Comparison of ENCODE assay signal across 10 cellular contexts in the genomic region with DNA sequence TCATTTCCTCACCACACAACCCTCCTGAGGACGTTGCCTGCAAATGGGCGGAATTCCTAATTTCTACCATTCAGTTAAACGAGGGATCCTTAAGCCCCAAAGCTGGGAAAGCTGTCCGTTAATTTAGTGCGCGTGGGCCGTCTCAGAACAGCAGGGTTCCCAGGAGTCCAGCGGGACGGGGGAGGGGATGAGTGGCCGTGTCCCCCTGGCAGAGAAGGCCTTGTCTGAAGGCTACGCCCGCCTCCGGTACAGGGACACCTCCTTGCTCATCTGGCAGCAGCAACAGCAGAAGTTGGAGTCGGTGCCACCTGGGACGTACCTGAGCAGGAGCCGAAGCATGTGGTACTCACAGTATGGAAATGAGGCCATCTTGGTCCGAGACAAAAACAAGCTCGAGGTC. TPM values are rescaled to one million over a fixed set of nuclear protein-coding genes. Genes with fewer than 3 reads are reported as not detected.
DNase-seq lines count a peak whose midpoint lies in the region; ATAC-seq and TF ChIP-seq lines count a peak whose summit lies in the region.
"Had no signal": no experiment of that assay in that cellular context is flagged by ENCODE, and none has a peak within 500 bp of the region (broad histone marks: within the 10 kb centered on the region; RNA-seq: fewer than 3 reads in every experiment).

No MANE protein-coding gene starts in this region.

- no peak overlapping the region for H3K27ac ChIP-seq in lower lobe of right lung
- H3K27ac ChIP-seq in thyroid gland: no peak overlapping the region

- no peak for ATAC-seq in activated naive CD4-positive, alpha-beta T cell treated with anti-CD3 and anti-CD28 coated beads, Interleukin-2, amount 50 U/mL, for 72 hours
- ATAC-seq in lower lobe of right lung: no peak
- ATAC-seq in GM18868 (IDR thresholded peaks at IDR 0.05; ENCODE audit: unreplicated experiment): no peak

- no peak for DNase-seq in activated naive CD4-positive, alpha-beta T cell treated with anti-CD3 and anti-CD28 coated beads, Interleukin-2, amount 50 U/mL, for 72 hours (ENCODE audit: low spot score in 2 of 2)
- DNase-seq in activated naive CD8-positive, alpha-beta T cell treated with anti-CD3 and anti-CD28 coated beads for 36 hours: no peak
- DNase-seq in lower lobe of right lung (no peak), type B pancreatic cell (ENCODE audit: extremely low spot score, unreplicated experiment) (no peak), thyroid gland (no peak)
- DNase-seq in stimulated activated CD4-positive, alpha-beta T cell treated with anti-CD3 and anti-CD28 coated beads, Interleukin-12 subunit alpha, Interleukin-12 subunit beta, amount 100 ng/mL, for 4 hours: no peak
- DNase-seq: hippocampal formation, NCI-H774 had no signal

- H3K27me3 Mint-ChIP-seq in activated naive CD4-positive, alpha-beta T cell treated with anti-CD3 and anti-CD28 coated beads, Interleukin-2, amount 50 U/mL, for 24 hours: no peaks in the 10 kb centered on the region
- no peaks in the 10 kb centered on the region for H3K27me3 Mint-ChIP-seq in activated naive CD8-positive, alpha-beta T cell treated with anti-CD3 and anti-CD28 coated beads for 36 hours
- H3K27me3 Mint-ChIP-seq in type B pancreatic cell: no peaks in the 10 kb centered on the region

- intact Hi-C loops in lower lobe of right lung (cut with DNase I): no loop called here
- intact Hi-C loops in thyroid gland (cut with DNase I): loop anchor here (5.0 kb wide), 1 partner anchor 41 kb away; the partner anchor contains the start of gene BRD3

- TF ChIP-seq CTCF in lower lobe of right lung (IDR thresholded peaks at IDR 0.05) (no peak), type B pancreatic cell (conservative IDR thresholded peaks at IDR 0.05) (no peak), thyroid gland (IDR thresholded peaks at IDR 0.05) (no peak)

- H3K4me3 ChIP-seq in lower lobe of right lung: peak overlapping the region; percentile 75
- no peak overlapping the region for H3K4me3 ChIP-seq in thyroid gland (replicated peaks in 1 of 3)

- H3K27ac Mint-ChIP-seq in activated naive CD4-positive, alpha-beta T cell treated with anti-CD3 and anti-CD28 coated beads, Interleukin-2, amount 50 U/mL, for 24 hours: no peak overlapping the region
- H3K27ac Mint-ChIP-seq in activated naive CD4-positive, alpha-beta T cell treated with anti-CD3 and anti-CD28 coated beads, Interleukin-2, amount 50 U/mL, for 72 hours: no peak overlapping the region
- no peak overlapping the region for H3K27ac Mint-ChIP-seq in activated naive CD8-positive, alpha-beta T cell treated with anti-CD3 and anti-CD28 coated beads for 36 hours
- H3K27ac Mint-ChIP-seq in type B pancreatic cell: no peak overlapping the region

- H3K4me1 ChIP-seq in lower lobe of right lung: peaks cover 11% of the 10 kb centered on the region
- H3K4me1 ChIP-seq in thyroid gland: peaks cover 8 to 10% of the 10 kb centered on the region in 2 donors

- H3K27me3 ChIP-seq in lower lobe of right lung (ENCODE audit: low read depth) (no peaks in the 10 kb centered on the region), thyroid gland (no peaks in the 10 kb centered on the region)

- H3K36me3 Mint-ChIP-seq in activated naive CD4-positive, alpha-beta T cell treated with anti-CD3 and anti-CD28 coated beads, Interleukin-2, amount 50 U/mL, for 24 hours: no peaks in the 10 kb centered on the region
- no peaks in the 10 kb centered on the region for H3K36me3 Mint-ChIP-seq in activated naive CD4-positive, alpha-beta T cell treated with anti-CD3 and anti-CD28 coated beads, Interleukin-2, amount 50 U/mL, for 72 hours
- no peaks in the 10 kb centered on the region for H3K36me3 Mint-ChIP-seq in activated naive CD8-positive, alpha-beta T cell treated with anti-CD3 and anti-CD28 coated beads for 36 hours
- H3K36me3 Mint-ChIP-seq in type B pancreatic cell: no peaks in the 10 kb centered on the region

- TF ChIP-seq POLR2A in thyroid gland (IDR thresholded peaks at IDR 0.05): no peak

- peak overlapping the region; percentile 80 for H3K4me3 Mint-ChIP-seq in activated naive CD4-positive, alpha-beta T cell treated with anti-CD3 and anti-CD28 coated beads, Interleukin-2, amount 50 U/mL, for 24 hours
- peak overlapping the region; percentile 81 for H3K4me3 Mint-ChIP-seq in activated naive CD8-positive, alpha-beta T cell treated with anti-CD3 and anti-CD28 coated beads for 36 hours
- peak overlapping the region; percentile 82 for H3K4me3 Mint-ChIP-seq in type B pancreatic cell

- WGBS in thyroid gland, 2 donors: 85 to 88% methylated on average over 15 to 18 of the region's 18 CpGs

- H3K9me3 Mint-ChIP-seq in activated naive CD4-positive, alpha-beta T cell treated with anti-CD3 and anti-CD28 coated beads, Interleukin-2, amount 50 U/mL, for 24 hours: no peaks in the 10 kb centered on the region
- no peaks in the 10 kb centered on the region for H3K9me3 Mint-ChIP-seq in activated naive CD4-positive, alpha-beta T cell treated with anti-CD3 and anti-CD28 coated beads, Interleukin-2, amount 50 U/mL, for 72 hours
- H3K9me3 Mint-ChIP-seq in activated naive CD8-positive, alpha-beta T cell treated with anti-CD3 and anti-CD28 coated beads for 36 hours: no peaks in the 10 kb centered on the region
- no peaks in the 10 kb centered on the region for H3K9me3 Mint-ChIP-seq in type B pancreatic cell

- peaks cover 19% of the 10 kb centered on the region for H3K36me3 ChIP-seq in lower lobe of right lung
- H3K36me3 ChIP-seq in thyroid gland: peaks cover under 1 to 4% of the 10 kb centered on the region in 2 donors

- H3K4me1 Mint-ChIP-seq in activated naive CD4-positive, alpha-beta T cell treated with anti-CD3 and anti-CD28 coated beads, Interleukin-2, amount 50 U/mL, for 24 hours: peaks cover 16% of the 10 kb centered on the region
- peaks cover 4% of the 10 kb centered on the region for H3K4me1 Mint-ChIP-seq in activated naive CD8-positive, alpha-beta T cell treated with anti-CD3 and anti-CD28 coated beads for 36 hours
- H3K4me1 Mint-ChIP-seq in type B pancreatic cell (ENCODE audit: unreplicated experiment): no peaks in the 10 kb centered on the region

- no peaks in the 10 kb centered on the region for H3K9me3 ChIP-seq in lower lobe of right lung
- no peaks in the 10 kb centered on the region for H3K9me3 ChIP-seq in thyroid gland

RNA-seq across cellular contexts. Expression of gene BRD3OS, which starts 1.3 kb away (rescaled TPM):
- 10 to 100 TPM in 1 of 2 donors, 1 to 10 TPM in 1; 3.7 to 19.8 TPM for total RNA-seq in activated naive CD4-positive, alpha-beta T cell treated with anti-CD3 and anti-CD28 coated beads, Interleukin-2, amount 50 U/mL, for 72 hours
- total RNA-seq in activated naive CD8-positive, alpha-beta T cell treated with anti-CD3 and anti-CD28 coated beads for 36 hours: 10 to 100 TPM; 12.6 to 12.7 TPM
- total RNA-seq in lower lobe of right lung (15.6 TPM), type B pancreatic cell (ENCODE audit: low replicate concordance) (17.0 and 24.0 TPM in 2 replicates), thyroid gland (10 to 100 TPM; 26.4 to 29.3 (median 27.2) TPM)

RNA-seq across cellular contexts. Expression of gene VAV2, which starts 34.4 kb away (rescaled TPM):
- total RNA-seq in activated naive CD4-positive, alpha-beta T cell treated with anti-CD3 and anti-CD28 coated beads, Interleukin-2, amount 50 U/mL, for 72 hours: 1 to 10 TPM; 7.5 to 9.1 TPM
- total RNA-seq in activated naive CD8-positive, alpha-beta T cell treated with anti-CD3 and anti-CD28 coated beads for 36 hours: 1 to 10 TPM; 4.2 TPM
- 26.9 TPM for total RNA-seq in lower lobe of right lung
- 39.4 and 54.3 TPM in 2 replicates for total RNA-seq in type B pancreatic cell (ENCODE audit: low replicate concordance)
- total RNA-seq in thyroid gland: 10 to 100 TPM; 15.0 to 25.7 (median 20.5) TPM

RNA-seq across cellular contexts. Expression of gene BRD3, which starts 41.3 kb away (rescaled TPM):
- 10 to 100 TPM; 24.6 to 29.5 TPM for total RNA-seq in activated naive CD4-positive, alpha-beta T cell treated with anti-CD3 and anti-CD28 coated beads, Interleukin-2, amount 50 U/mL, for 72 hours
- total RNA-seq in activated naive CD8-positive, alpha-beta T cell treated with anti-CD3 and anti-CD28 coated beads for 36 hours: 10 to 100 TPM; 32.3 to 34.0 TPM
- total RNA-seq in lower lobe of right lung (35.5 TPM), type B pancreatic cell (ENCODE audit: low replicate concordance) (59.8 and 72.4 TPM in 2 replicates), thyroid gland (10 to 100 TPM; 21.6 to 42.7 (median 28.7) TPM)
